In genomic region chr2:234550511-234551107, GRCh38 we compare ENCODE assay signal across 8 cellular contexts. TPM values are rescaled to one million over a fixed set of nuclear protein-coding genes. Genes with fewer than 3 reads are reported as not detected.
DNase-seq lines count a peak whose midpoint lies in the region; ATAC-seq and TF ChIP-seq lines count a peak whose summit lies in the region.

No MANE protein-coding gene starts in this region.

- no peak overlapping the region for H3K4me3 ChIP-seq in cardiac muscle cell

- H3K9me3 ChIP-seq in cardiac muscle cell (ENCODE audit: low read depth) = no peaks in the 10 kb centered on the region

- no peak overlapping the region for H3K27ac Mint-ChIP-seq in activated naive CD8-positive, alpha-beta T cell treated with anti-CD3 and anti-CD28 coated beads for 36 hours

- DNase-seq in AG09319 (ENCODE audit: extremely low read depth, low read depth) (peak; percentile 37), NCI-H1105 (lab: John Stamatoyannopoulos, UW) (peak; percentile 69), SKM-1 treated with dmso at 0.1 percent for 144 hours (lab: John Stamatoyannopoulos, UW; ENCODE audit: unreplicated experiment) (peak; percentile 66), cardiac muscle cell (ENCODE audit: low read depth in 1 of 2, low spot score in 1 of 2) (peak; percentile 79 to 91), pulmonary artery endothelial cell (ENCODE audit: low read depth, low spot score) (peak; percentile 26)
- DNase-seq in activated naive CD8-positive, alpha-beta T cell treated with anti-CD3 and anti-CD28 coated beads for 36 hours = peak; percentile 41

- H3K4me1 ChIP-seq in cardiac muscle cell (ENCODE audit: low read depth) = no peaks in the 10 kb centered on the region

- H3K36me3 ChIP-seq in cardiac muscle cell = no peaks in the 10 kb centered on the region

- H3K27me3 ChIP-seq in cardiac muscle cell = no peaks in the 10 kb centered on the region

- H3K4me3 Mint-ChIP-seq in activated naive CD8-positive, alpha-beta T cell treated with anti-CD3 and anti-CD28 coated beads for 36 hours = no peak overlapping the region

- no peaks in the 10 kb centered on the region for H3K36me3 Mint-ChIP-seq in activated naive CD8-positive, alpha-beta T cell treated with anti-CD3 and anti-CD28 coated beads for 36 hours

- H3K9me3 Mint-ChIP-seq in activated naive CD8-positive, alpha-beta T cell treated with anti-CD3 and anti-CD28 coated beads for 36 hours = no peaks in the 10 kb centered on the region

- peaks cover 18% of the 10 kb centered on the region for H3K27me3 Mint-ChIP-seq in activated naive CD8-positive, alpha-beta T cell treated with anti-CD3 and anti-CD28 coated beads for 36 hours

- H3K27ac ChIP-seq in cardiac muscle cell = no peak overlapping the region

- TF ChIP-seq CTCF in AG09319 (IDR thresholded peaks at IDR 0.05; ENCODE audit: low read depth, low read length) = no peak; the same call in none of the 2 replicates
- peak; percentile 97 for TF ChIP-seq CTCF in cardiac muscle cell (IDR thresholded peaks at IDR 0.05; ENCODE audit: low read depth, low read length)

- H3K4me1 Mint-ChIP-seq in activated naive CD8-positive, alpha-beta T cell treated with anti-CD3 and anti-CD28 coated beads for 36 hours = no peaks in the 10 kb centered on the region

- peak; percentile 56 for ATAC-seq in GM19324 (IDR thresholded peaks at IDR 0.05; ENCODE audit: low FRiP score, unreplicated experiment)
- no peak for ATAC-seq in HG03457 (IDR thresholded peaks at IDR 0.05; ENCODE audit: unreplicated experiment)

RNA-seq across cellular contexts. Expression of gene ARL4C, which starts 53.7 kb away (rescaled TPM):
- total RNA-seq in activated naive CD8-positive, alpha-beta T cell treated with anti-CD3 and anti-CD28 coated beads for 36 hours = 10 to 100 TPM; 65.1 to 65.5 TPM
- total RNA-seq in cardiac muscle cell (5.6 and 7.0 TPM in 2 replicates), pulmonary artery endothelial cell (1.6 and 3.7 TPM in 2 replicates)
- polyA plus RNA-seq in cardiac muscle cell = 10.0 and 12.1 TPM in 2 replicates

Comparison
In these comparisons a context has a peak if more than half of its experiments do, and no peak if none do; other contexts are left out.
1. DNase-seq: peak in every context shown above with its lines; median percentile 85 in cardiac muscle cell; 69 in NCI-H1105; 66 in SKM-1 treated with dmso at 0.1 percent for 144 hours; 41 in activated naive CD8-positive, alpha-beta T cell treated with anti-CD3 and anti-CD28 coated beads for 36 hours; 37 in AG09319; 26 in pulmonary artery endothelial cell.